In genomic region chr9:91360551-91361293, GRCh38 we compare ENCODE assay signal across 8 cellular contexts. TPM values are rescaled to one million over a fixed set of nuclear protein-coding genes. Genes with fewer than 3 reads are reported as not detected.
A peak's percentile ranks its signal among the peaks of the same experiment; 100 is the strongest.
DNase-seq lines count a peak whose midpoint lies in the region; ATAC-seq and TF ChIP-seq lines count a peak whose summit lies in the region.

No MANE protein-coding gene starts in this region.

- peak overlapping the region; percentile 89 for H3K4me2 ChIP-seq in SK-N-SH

- TF ChIP-seq EP300 in SK-N-SH (IDR thresholded peaks at IDR 0.05; ENCODE audit: borderline replicate concordance in 1 of 2, low read depth in 1 of 2, low read length in 1 of 2) (no peak), ovary (IDR thresholded peaks at IDR 0.05) (no peak)

- H3K4me3 ChIP-seq in SK-N-SH (ENCODE audit: low read depth in 2 of 2, low read length in 1 of 2) (peak overlapping the region; percentile 70 to 87), ovary (peak overlapping the region; percentile 100)

- H3K27ac Mint-ChIP-seq in activated T-cell treated with anti-CD3 and anti-CD28 coated beads, Interleukin-2, amount 50 U/mL, for 24 hours = peak overlapping the region; percentile 96

- CTCF ChIA-PET in SK-N-SH (lab: Yijun Ruan, JAX) = interaction anchor here (0.6 kb wide), 1 partner anchor 876 kb away, joined by 3 read pairs; no protein-coding TSS in a partner anchor

- intact Hi-C loops in ovary (cut with DNase I) = loop anchor here in 1 of 4 donors (5.0 kb wide), 1 partner anchor 62 kb away; the partner anchor contains the start of gene NFIL3

- no peaks in the 10 kb centered on the region for H3K9me2 ChIP-seq in SK-N-SH

- peaks cover 3 to 12% of the 10 kb centered on the region in 2 experiments; a peak in 3 of 4 replicates for H3K4me1 ChIP-seq in SK-N-SH (ENCODE audit: control insufficient read depth in 1 of 2, insufficient read depth in 2 of 2, low read depth in 1 of 2, low read length in 1 of 2)
- H3K4me1 ChIP-seq in ovary (ENCODE audit: insufficient read depth) = peaks cover 3% of the 10 kb centered on the region

- no peak for TF ChIP-seq POLR2A in ovary (IDR thresholded peaks at IDR 0.05)

- H3K27me3 Mint-ChIP-seq in activated T-cell treated with anti-CD3 and anti-CD28 coated beads, Interleukin-2, amount 50 U/mL, for 24 hours = no peaks in the 10 kb centered on the region

- DNase-seq in activated T-cell treated with anti-CD3 and anti-CD28 coated beads, Interleukin-2, amount 50 U/mL, for 24 hours = no peak
- DNase-seq in activated T-cell treated with anti-CD3 and anti-CD28 coated beads, Interleukin-2, amount 50 U/mL, for 1 hour = no peak
- no peak for DNase-seq in SK-N-SH
- peak; percentile 27 for DNase-seq in fibroblast of peridontal ligament (ENCODE audit: extremely low read depth)
- DNase-seq in ovary = no peak
- DNase-seq in HPDE6-E6E7 (ENCODE audit: extremely low spot score) = no peak
- no peak for DNase-seq in cerebellum (ENCODE audit: low spot score)

- H3K9me3 Mint-ChIP-seq in activated T-cell treated with anti-CD3 and anti-CD28 coated beads, Interleukin-2, amount 50 U/mL, for 24 hours = no peaks in the 10 kb centered on the region

- H3K27ac ChIP-seq in SK-N-SH (ENCODE audit: low read depth in 2 of 2, low read length in 1 of 2) = peak overlapping the region in 1 of 2 experiments; percentile 40; a peak in 3 of 4 replicates
- peak overlapping the region in 1 of 2 donors; percentile 87 for H3K27ac ChIP-seq in ovary

- H3K4me3 Mint-ChIP-seq in activated T-cell treated with anti-CD3 and anti-CD28 coated beads, Interleukin-2, amount 50 U/mL, for 24 hours = peak overlapping the region; percentile 95

- no peak for TF ChIP-seq RAD21 in SK-N-SH (IDR thresholded peaks at IDR 0.05; ENCODE audit: low read length)

- TF ChIP-seq CTCF in SK-N-SH (IDR thresholded peaks at IDR 0.05) (no peak), ovary (IDR thresholded peaks at IDR 0.05) (no peak)

- peak overlapping the region; percentile 99 for H2AFZ ChIP-seq in SK-N-SH (ENCODE audit: low read depth)

- H3K4me1 Mint-ChIP-seq in activated T-cell treated with anti-CD3 and anti-CD28 coated beads, Interleukin-2, amount 50 U/mL, for 24 hours (ENCODE audit: low read depth) = peaks cover 58% of the 10 kb centered on the region

- POLR2A ChIA-PET in SK-N-SH (lab: Yijun Ruan, JAX) = interaction anchor here (0.6 to 0.7 kb wide), 2 partner anchors 941 to 1375 kb away, joined by 3 to 4 read pairs; no protein-coding TSS in a partner anchor

- H3K9ac ChIP-seq in SK-N-SH = peak overlapping the region; percentile 86

- 36% methylated on average over 10 of the region's 10 CpGs for WGBS in SK-N-SH (ENCODE audit: low lambda C conversion rate)
- 20 to 24% (median 23%) methylated on average over 10 of the region's 10 CpGs for WGBS in ovary, 3 donors

- H3K9me3 ChIP-seq in SK-N-SH (no peaks in the 10 kb centered on the region), ovary (no peaks in the 10 kb centered on the region)

- no peaks in the 10 kb centered on the region for H4K20me1 ChIP-seq in SK-N-SH (ENCODE audit: insufficient read depth)

- peaks cover 57% of the 10 kb centered on the region for H3K36me3 Mint-ChIP-seq in activated T-cell treated with anti-CD3 and anti-CD28 coated beads, Interleukin-2, amount 50 U/mL, for 24 hours (ENCODE audit: low read depth)

- ATAC-seq in GM21526 (IDR thresholded peaks at IDR 0.05; ENCODE audit: low FRiP score, unreplicated experiment) = no peak

- H3K79me2 ChIP-seq in SK-N-SH (ENCODE audit: insufficient read depth) = peaks cover 42% of the 10 kb centered on the region

- H3K27me3 ChIP-seq in SK-N-SH (ENCODE audit: insufficient read depth) (no peaks in the 10 kb centered on the region), ovary (no peaks in the 10 kb centered on the region)

- peaks cover 0 to 10% of the 10 kb centered on the region in 2 experiments for H3K36me3 ChIP-seq in SK-N-SH (replicated peaks in 1 of 2; ENCODE audit: control insufficient read depth in 1 of 2, insufficient read depth in 2 of 2, low read length in 1 of 2)
- no peaks in the 10 kb centered on the region for H3K36me3 ChIP-seq in ovary

- H3F3A ChIP-seq in SK-N-SH (replicated peaks; ENCODE audit: insufficient read depth) = no peaks in the 10 kb centered on the region

TF ChIP-seq in SK-N-SH, 30 proteins besides CTCF, POLR2A, EP300 and RAD21:
- TF ChIP-seq EZH2phosphoT487 (IDR thresholded peaks at IDR 0.05; ENCODE audit: borderline replicate concordance, low read depth) (no peak), TEAD4 (IDR thresholded peaks at IDR 0.05; ENCODE audit: borderline replicate concordance, insufficient read depth) (no peak), RCOR1 (IDR thresholded peaks at IDR 0.05; ENCODE audit: low read length) (no peak), YY1 (IDR thresholded peaks at IDR 0.05; ENCODE audit: low read depth) (no peak), USF2 (IDR thresholded peaks at IDR 0.05; ENCODE audit: borderline replicate concordance, low read depth, low read length) (no peak), GABPA (IDR thresholded peaks at IDR 0.05; ENCODE audit: low read depth) (no peak), FOXJ3 (CRISPR knock-in tag; IDR thresholded peaks at IDR 0.05) (no peak), FOSL2 (IDR thresholded peaks at IDR 0.05; ENCODE audit: borderline replicate concordance, low read depth) (no peak), IRF3 (IDR thresholded peaks at IDR 0.05; ENCODE audit: low read depth, low read length) (no peak), SMC3 (IDR thresholded peaks at IDR 0.05; ENCODE audit: low read depth, low read length) (no peak), RXRA (IDR thresholded peaks at IDR 0.05; ENCODE audit: borderline replicate concordance, low read depth) (no peak), NFIC (IDR thresholded peaks at IDR 0.05; ENCODE audit: borderline replicate concordance) (no peak), PBX3 (IDR thresholded peaks at IDR 0.05) (no peak), MEF2A (IDR thresholded peaks at IDR 0.05; ENCODE audit: borderline replicate concordance, low read depth) (no peak), GATA2 (CRISPR knock-in tag; IDR thresholded peaks at IDR 0.05) (no peak), CHD2 (IDR thresholded peaks at IDR 0.05; ENCODE audit: low read length, partially characterized antibody) (no peak)
TF ChIP-seq in SK-N-SH: peak in this region for 0.

RNA-seq across cellular contexts. Expression of gene AUH, which starts 1.0 kb away (rescaled TPM):
- polyA plus RNA-seq in SK-N-SH (2012; rRNA removed) (6.2 and 7.6 TPM in 2 replicates), ovary (10 to 100 TPM; 15.6 to 18.2 TPM)
- polyA plus RNA-seq in SK-N-SH (2012; cell fraction: cytosol; rRNA removed) = 8.5 and 9.8 TPM in 2 replicates
- polyA plus RNA-seq in SK-N-SH (2012; cell fraction: nucleus; rRNA removed) = 7.7 and 11.0 TPM in 2 replicates
- total RNA-seq in ovary (10 to 100 TPM; 12.0 to 48.5 (median 23.2) TPM), cerebellum (34.4 TPM)
